2 cellular contexts compared by ENCODE assay signal in the genomic region with DNA sequence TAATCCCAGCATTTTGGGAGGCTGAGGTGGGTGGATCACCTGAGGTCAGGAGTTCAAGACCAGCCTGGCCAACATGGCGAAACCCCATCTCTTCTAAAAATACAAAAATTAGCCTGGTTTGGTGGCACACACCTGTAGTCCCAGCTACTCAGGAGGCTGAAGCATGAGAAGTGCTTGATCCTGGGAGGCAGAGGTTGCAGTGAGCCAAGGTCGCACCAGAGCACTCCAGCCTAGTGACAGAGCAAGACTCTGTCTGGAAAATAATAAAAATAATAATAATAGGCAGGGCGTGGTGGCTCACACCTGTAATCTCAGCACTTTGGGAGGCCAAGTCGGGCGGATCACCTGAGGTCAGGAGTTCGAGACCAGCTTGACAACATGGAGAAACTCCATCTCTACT. TPM values are rescaled to one million over a fixed set of nuclear protein-coding genes. Genes with fewer than 3 reads are reported as not detected.
"Had no signal": no experiment of that assay in that cellular context is flagged by ENCODE, and none has a peak within 500 bp of the region (broad histone marks: within the 10 kb centered on the region; RNA-seq: fewer than 3 reads in every experiment).

No MANE protein-coding gene starts in this region.

RNA-seq across cellular contexts. Expression of a gene that starts 34.6 kb away (rescaled TPM):
- total RNA-seq: LHCN-M2, M059J had no signal
